Comparison of ENCODE assay signal across 11 cellular contexts in the genomic region with DNA sequence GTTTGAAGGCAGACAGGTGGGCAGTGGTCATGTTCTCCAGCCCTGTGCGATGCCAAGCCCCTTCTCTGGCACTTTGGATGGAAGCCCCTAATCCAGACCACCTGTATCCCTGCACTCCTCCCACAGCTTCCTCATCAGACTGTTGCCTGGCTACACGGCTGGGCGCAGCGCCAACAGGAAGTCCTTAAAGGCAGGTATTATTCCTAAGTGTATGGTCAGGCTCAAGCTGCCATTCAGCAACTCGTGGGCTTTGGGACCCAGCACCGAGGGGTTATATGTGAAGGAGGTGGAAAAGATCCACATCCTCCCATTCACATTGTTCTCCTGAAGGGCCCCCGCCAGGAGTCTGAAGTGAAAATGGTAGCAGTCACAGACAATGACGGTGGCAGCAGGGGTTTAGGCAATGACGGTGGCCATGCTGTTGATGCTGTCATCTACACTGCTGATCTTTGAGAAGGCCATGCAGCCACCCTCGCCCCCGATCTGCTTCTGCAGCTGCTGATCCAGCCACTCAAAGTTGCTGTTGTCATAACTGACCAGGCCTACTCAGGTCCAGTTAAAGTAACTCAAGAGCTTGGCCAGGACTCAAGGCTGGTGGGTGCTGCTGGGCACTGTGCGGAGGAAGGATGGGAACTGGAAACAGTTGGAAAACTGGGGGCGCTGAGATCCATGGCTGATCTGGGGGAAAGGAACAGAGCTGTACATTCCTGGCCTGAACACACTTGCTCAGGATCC. TPM values are rescaled to one million over a fixed set of nuclear protein-coding genes. Genes with fewer than 3 reads are reported as not detected.
DNase-seq lines count a peak whose midpoint lies in the region; ATAC-seq and TF ChIP-seq lines count a peak whose summit lies in the region.
"Had no signal": no experiment of that assay in that cellular context is flagged by ENCODE, and none has a peak within 500 bp of the region (broad histone marks: within the 10 kb centered on the region; RNA-seq: fewer than 3 reads in every experiment).

No MANE protein-coding gene starts in this region.

- DNase-seq in NCI-H1417 (lab: John Stamatoyannopoulos, UW) = peak; percentile 23 to 74 (median 39)
- no peak for DNase-seq in NCI-H1417 treated with DMSO at 0.1 percent for 48 hours (lab: John Stamatoyannopoulos, UW)
- peak; percentile 67 for DNase-seq in kidney tubule cell (ENCODE audit: low spot score)
- DNase-seq in type B pancreatic cell (ENCODE audit: extremely low spot score, unreplicated experiment) = no peak
- DNase-seq in amygdala (lab: John Stamatoyannopoulos, UW) = no peak
- no peak for DNase-seq in islet precursor cell
- DNase-seq: effector CD4-positive, alpha-beta T cell; stimulated activated CD4-positive, alpha-beta T cell treated with anti-CD3 and anti-CD28 coated beads, Interleukin-4, amount 100 ng/mL, for 24 hours had no signal

- peak overlapping the region; percentile 33 for H3K27ac Mint-ChIP-seq in type B pancreatic cell

- H3K4me3 Mint-ChIP-seq in type B pancreatic cell = no peak overlapping the region

- ATAC-seq in SK-N-SH treated with all-trans-retinoic acid at 6 μM for 48 hours (peak; percentile 62; the same call in 1 of the 3 replicates), GM18873 (IDR thresholded peaks at IDR 0.05; ENCODE audit: low FRiP score, unreplicated experiment) (no peak)

- H3K4me1 Mint-ChIP-seq in type B pancreatic cell (ENCODE audit: unreplicated experiment) = peaks cover 5% of the 10 kb centered on the region

- no peak for TF ChIP-seq CTCF in type B pancreatic cell (conservative IDR thresholded peaks at IDR 0.05)

- H3K9me3 Mint-ChIP-seq in type B pancreatic cell = no peaks in the 10 kb centered on the region

- H3K36me3 Mint-ChIP-seq in type B pancreatic cell = no peaks in the 10 kb centered on the region

- H3K27me3 Mint-ChIP-seq in type B pancreatic cell = peaks cover 3% of the 10 kb centered on the region

TF ChIP-seq in SK-N-SH treated with all-trans-retinoic acid at 6 μM for 48 hours, 23 proteins besides CTCF, POLR2A, EP300 and RAD21:
- TF ChIP-seq TCF4 (CRISPR knock-in tag; IDR thresholded peaks at IDR 0.05; ENCODE audit: borderline replicate concordance) (no peak), CSDC2 (CRISPR knock-in tag; IDR thresholded peaks at IDR 0.05) (0 out of 2 replicates have a peak, but pooled peaks have one; percentile 58), GLIS3 (CRISPR knock-in tag; IDR thresholded peaks at IDR 0.05) (no peak), ESRRG (CRISPR knock-in tag; IDR thresholded peaks at IDR 0.05) (no peak), TSHZ2 (CRISPR knock-in tag; IDR thresholded peaks at IDR 0.05) (no peak), ZFP3 (CRISPR knock-in tag; IDR thresholded peaks at IDR 0.05) (0 out of 2 replicates have a peak, but pooled peaks have one; percentile 36), BACH2 (CRISPR knock-in tag; IDR thresholded peaks at IDR 0.05; ENCODE audit: borderline replicate concordance) (no peak)

RNA-seq across cellular contexts. Expression of gene OR6Q1, which starts 27.7 kb away (rescaled TPM):
- not detected in 2 replicates for total RNA-seq in type B pancreatic cell (ENCODE audit: low replicate concordance)
- total RNA-seq: lower leg skin had no signal

RNA-seq across cellular contexts. Expression of gene OR9Q1, which starts 34.8 kb away (rescaled TPM):
- not detected in 2 replicates for total RNA-seq in type B pancreatic cell (ENCODE audit: low replicate concordance)
- total RNA-seq: lower leg skin had no signal

Comparison
In these comparisons a context has a peak if more than half of its experiments do, and no peak if none do; other contexts are left out.
1. DNase-seq: peak in NCI-H1417 (3 of 3) and kidney tubule cell (single experiment); none in NCI-H1417 treated with DMSO at 0.1 percent for 48 hours (single experiment), type B pancreatic cell (single experiment), amygdala (0 of 56) and islet precursor cell (single experiment).